7 cellular contexts compared by ENCODE assay signal in genomic region chr5:3323966-3324365, GRCh38.
DNase-seq lines count a peak whose midpoint lies in the region; ATAC-seq, FAIRE-seq and TF ChIP-seq lines count a peak whose summit lies in the region.
"Not testable (repeated sequence)": the region's sequence is repeated elsewhere in the genome, so short reads cannot be mapped to it uniquely, and the experiment has no call there.

No MANE protein-coding gene starts in this region.

- not testable (repeated sequence) for H2BK20ac ChIP-seq in H9 (ENCODE audit: low read depth, low read length, poor library complexity, severe bottlenecking)

- not testable (repeated sequence) for H4K5ac ChIP-seq in H9 (ENCODE audit: insufficient read length, low read depth, low read length)

- H3K9me3 ChIP-seq in A549: peaks cover 10% of the 10 kb centered on the region; the same call in 2 of the 3 replicates
- H3K9me3 ChIP-seq in H9 (ENCODE audit: control insufficient read depth, low read depth, low read length): not testable (repeated sequence)
- peaks cover 19% of the 10 kb centered on the region for H3K9me3 ChIP-seq in HepG2 (ENCODE audit: low read length)
- H3K9me3 ChIP-seq in trophoblast cell (ENCODE audit: insufficient read depth, low read depth, low read length): peaks cover 22% of the 10 kb centered on the region

- not testable (repeated sequence) for TF ChIP-seq CTCF in A549 (IDR thresholded peaks at IDR 0.05); H9 (conservative IDR thresholded peaks at IDR 0.05); HepG2 (CRISPR knock-in tag; IDR thresholded peaks at IDR 0.05)

- not testable (repeated sequence) for H3K4me3 Mint-ChIP-seq in H9

- peak; percentile 23 for FAIRE-seq in A549 (lab: Jason Lieb, UNC)
- peak; percentile 53 for FAIRE-seq in endometrium (lab: Jason Lieb, UNC)
- FAIRE-seq in HepG2 (lab: Jason Lieb, UNC): peak; percentile 99

- BruUV-seq in HepG2 (replicated peaks; lab: Mats Ljungman, UMichigan): not testable (repeated sequence)

- not testable (repeated sequence) for H3K27ac ChIP-seq in A549; H9 (ENCODE audit: insufficient read length, low read depth, low read length); HepG2 (ENCODE audit: extremely low read length, insufficient read depth, low read length); trophoblast cell (ENCODE audit: low read depth, low read length)

- not testable (repeated sequence) for H4K91ac ChIP-seq in H9 (ENCODE audit: insufficient read length, low read depth, low read length); trophoblast cell (ENCODE audit: low read depth, low read length)

- not testable (repeated sequence) for TF ChIP-seq POLR2A in A549 (IDR thresholded peaks at IDR 0.05; ENCODE audit: low read length); HepG2 (IDR thresholded peaks at IDR 0.05; ENCODE audit: insufficient read depth in 1 of 2, low read depth in 2 of 2, low read length in 2 of 2)

- not testable (repeated sequence) for H2BK15ac ChIP-seq in H9 (ENCODE audit: low read depth, low read length)

- intact Hi-C loops in HepG2 (cut with micrococcal nuclease; ENCODE audit: unreplicated experiment): not testable (repeated sequence)

- H3K4me1 Mint-ChIP-seq in H9: not testable (repeated sequence)

- H3K4me3 ChIP-seq in A549; Jurkat, Clone E6-1 (ENCODE audit: low read length); HepG2 (replicated peaks in 1 of 3; ENCODE audit: insufficient read depth in 1 of 3, low read depth in 2 of 3, low read length in 3 of 3): not testable (repeated sequence)
- H3K4me3 ChIP-seq in trophoblast cell (ENCODE audit: low read depth, low read length): peak overlapping the region; percentile 58

- H2AK5ac ChIP-seq in H9 (ENCODE audit: insufficient read length, low read length); trophoblast cell (ENCODE audit: low read length): not testable (repeated sequence)

- H2BK120ac ChIP-seq in H9 (ENCODE audit: low read depth, low read length, poor library complexity, severe bottlenecking); trophoblast cell (ENCODE audit: insufficient read depth, low read length, poor library complexity): not testable (repeated sequence)

- WGBS in A549 (ENCODE audit: missing lambda C conversion rate): 58% methylated on average over 6 of the region's 6 CpGs
- WGBS in H9 (ENCODE audit: extremely low coverage, insufficient read length, low lambda C conversion rate): 100% methylated on average over 4 of the region's 6 CpGs
- WGBS in HepG2 (ENCODE audit: low lambda C conversion rate): 83% methylated on average over 6 of the region's 6 CpGs
- WGBS in trophoblast cell (ENCODE audit: extremely low coverage, insufficient coverage, insufficient read length): 100% methylated on average over 5 of the region's 6 CpGs

- H4K20me1 ChIP-seq in H9 (ENCODE audit: control insufficient read depth, insufficient read depth, insufficient read length); HepG2 (ENCODE audit: insufficient read depth, low read length): not testable (repeated sequence)

- not testable (repeated sequence) for H3K4ac ChIP-seq in H9 (ENCODE audit: low read depth, low read length); trophoblast cell (ENCODE audit: low read depth, low read length)

- not testable (repeated sequence) for H2BK5ac ChIP-seq in H9 (ENCODE audit: insufficient read length, low read length); trophoblast cell (ENCODE audit: low read depth, low read length, poor library complexity)

- H3K56ac ChIP-seq in H9 (ENCODE audit: insufficient read length, low read depth, low read length): not testable (repeated sequence)

- not testable (repeated sequence) for H3K36me3 ChIP-seq in HepG2 (replicated peaks in 1 of 2; ENCODE audit: control insufficient read depth in 1 of 2, insufficient read depth in 2 of 2, low read length in 2 of 2); trophoblast cell (ENCODE audit: control insufficient read depth in 1 of 2, insufficient read depth in 2 of 2, low read length in 2 of 2)

- H3K79me2 ChIP-seq in H9 (ENCODE audit: insufficient read depth, low read length); HepG2 (ENCODE audit: insufficient read depth, low read length); trophoblast cell (ENCODE audit: control insufficient read depth, insufficient read depth, low read length, poor library complexity): not testable (repeated sequence)

- DNase-seq in A549 (ENCODE audit: low read depth in 1 of 2, low spot score in 1 of 2); H9; HepG2 (ENCODE audit: low spot score); trophoblast cell: not testable (repeated sequence)
- DNase-seq in Jurkat, Clone E6-1 (ENCODE audit: low read depth, low spot score): peak; percentile 8
- DNase-seq in amniotic epithelial cell (ENCODE audit: low read depth): peak; percentile 3

- in situ Hi-C loops in HepG2 (cut with HindIII; ENCODE audit: extremely low pct_ligation_motif_present, low pct_unique_long_range_greater_than_20kb): not testable (repeated sequence)

- H3K4me2 ChIP-seq in A549; H9 (ENCODE audit: insufficient read depth, insufficient read length, low read length); HepG2 (ENCODE audit: low read depth, low read length); trophoblast cell (ENCODE audit: low read length): not testable (repeated sequence)

- not testable (repeated sequence) for H3K4me1 ChIP-seq in A549; H9 (ENCODE audit: insufficient read depth, low read length); HepG2 (ENCODE audit: insufficient read depth, low read length); trophoblast cell (ENCODE audit: control insufficient read depth in 1 of 2, insufficient read depth in 2 of 2, low read length in 2 of 2)

- not testable (repeated sequence) for H3K23ac ChIP-seq in H9 (ENCODE audit: insufficient read length, low read depth, low read length)
- H3K23ac ChIP-seq in trophoblast cell (ENCODE audit: low read length): peak overlapping the region; percentile 67

- not testable (repeated sequence) for H3K36me3 Mint-ChIP-seq in H9 (ENCODE audit: insufficient read depth in 1 of 3, low read depth in 3 of 3)

- peak overlapping the region; percentile 2 for H4K8ac ChIP-seq in H9 (replicated peaks; ENCODE audit: insufficient read length, low read depth, low read length)
- not testable (repeated sequence) for H4K8ac ChIP-seq in trophoblast cell (ENCODE audit: low read depth, low read length)

- not testable (repeated sequence) for TF ChIP-seq RAD21 in A549 (conservative IDR thresholded peaks at IDR 0.05 in 1 of 2, IDR thresholded peaks at IDR 0.05 in 1 of 2); HepG2 (CRISPR knock-in tag; IDR thresholded peaks at IDR 0.05)

- not testable (repeated sequence) for H3K27ac Mint-ChIP-seq in H9

- H2AFZ ChIP-seq in H9 (ENCODE audit: low read length); HepG2 (ENCODE audit: low read length); trophoblast cell (ENCODE audit: insufficient read depth, low read length, poor library complexity): not testable (repeated sequence)

- not testable (repeated sequence) for H3K79me1 ChIP-seq in H9 (ENCODE audit: insufficient read depth, low read depth, low read length, poor library complexity, severe bottlenecking); trophoblast cell (ENCODE audit: low read length)

- not testable (repeated sequence) for H3K14ac ChIP-seq in H9 (ENCODE audit: insufficient read depth, low read length); trophoblast cell (ENCODE audit: low read length)

- H4K12ac ChIP-seq in trophoblast cell (ENCODE audit: low read depth, low read length): not testable (repeated sequence)

- POLR2A ChIA-PET in A549 (lab: Yijun Ruan, JAX); HepG2 (lab: Yijun Ruan, JAX): not testable (repeated sequence)

- ATAC-seq in A549, HepG2: not testable (repeated sequence)

- H3K9ac ChIP-seq in H9 (ENCODE audit: extremely low read depth, insufficient read length, low read length); HepG2 (ENCODE audit: insufficient read depth, low read depth, low read length); trophoblast cell (ENCODE audit: low read length): not testable (repeated sequence)

- H3K18ac ChIP-seq in H9 (ENCODE audit: insufficient read length, low read depth, low read length); trophoblast cell (ENCODE audit: low read length): not testable (repeated sequence)

- H3K23me2 ChIP-seq in H9 (ENCODE audit: insufficient read length, low read depth, low read length, poor library complexity, severe bottlenecking): not testable (repeated sequence)

- not testable (repeated sequence) for H3K9me3 Mint-ChIP-seq in H9

- not testable (repeated sequence) for H3K27me3 Mint-ChIP-seq in H9 (ENCODE audit: low read depth)

- not testable (repeated sequence) for H3T11ph ChIP-seq in H9 (ENCODE audit: low read length)

- H2BK12ac ChIP-seq in H9 (ENCODE audit: insufficient read length, low read depth, low read length); trophoblast cell (ENCODE audit: low read length): not testable (repeated sequence)

- not testable (repeated sequence) for H3K27me3 ChIP-seq in H9 (ENCODE audit: insufficient read depth, low read length); HepG2 (ENCODE audit: control insufficient read depth in 1 of 2, insufficient read depth in 2 of 2, low read length in 2 of 2); trophoblast cell (ENCODE audit: insufficient read depth, low read length)

- CTCF ChIA-PET in A549 (lab: Yijun Ruan, JAX); HepG2 (lab: Yijun Ruan, JAX; ENCODE audit: low intra/inter-chr PET ratio, low total read pairs): not testable (repeated sequence)

- not testable (repeated sequence) for TF ChIP-seq EP300 in A549 (IDR thresholded peaks at IDR 0.05); HepG2 (IDR thresholded peaks at IDR 0.05; ENCODE audit: low read depth in 2 of 2, low read length in 2 of 2); HepG2 (CRISPR knock-in tag; IDR thresholded peaks at IDR 0.05; ENCODE audit: borderline replicate concordance)

TF ChIP-seq in HepG2, 621 proteins besides CTCF, POLR2A, EP300 and RAD21 (continues in another document):
- TF ChIP-seq FOXA1 (IDR thresholded peaks at IDR 0.05): 0 out of 2 replicates have a peak, but pooled peaks have one; percentile 18
- TF ChIP-seq FOXA1 (CRISPR knock-in tag; IDR thresholded peaks at IDR 0.05): not testable (repeated sequence)
